28 cellular contexts compared by ENCODE assay signal in the genomic region with DNA sequence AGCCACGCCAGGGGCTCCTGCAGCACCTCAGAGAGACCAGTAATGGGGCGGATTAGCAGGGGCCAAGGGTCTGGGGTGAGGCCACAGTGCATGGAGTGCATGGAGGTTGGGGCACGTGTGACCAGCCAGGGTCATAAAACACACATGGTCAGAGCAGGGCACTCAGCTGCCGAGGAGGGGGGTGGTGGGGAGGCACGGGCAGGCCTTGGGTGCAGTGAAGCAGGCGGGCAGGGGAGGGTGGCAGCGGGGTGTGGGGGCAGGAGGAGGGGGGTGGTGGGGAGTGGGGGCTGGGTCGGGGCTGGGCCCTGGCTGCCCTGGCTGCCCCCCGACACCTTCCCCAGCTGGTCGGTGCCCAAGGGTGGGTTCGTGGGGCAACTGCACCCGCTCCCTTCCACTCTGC. TPM values are rescaled to one million over a fixed set of nuclear protein-coding genes. Genes with fewer than 3 reads are reported as not detected.
"Had no signal": no experiment of that assay in that cellular context is flagged by ENCODE, and none has a peak within 500 bp of the region (broad histone marks: within the 10 kb centered on the region; RNA-seq: fewer than 3 reads in every experiment).

No MANE protein-coding gene starts in this region.

- H3K36me3 ChIP-seq: adrenal gland, Peyer's patch had no signal

- H3K4me3 ChIP-seq: adrenal gland, body of pancreas, K562, Peyer's patch had no signal

- H3K27ac ChIP-seq: adrenal gland, body of pancreas had no signal

- H3K9me3 Mint-ChIP-seq: activated CD4-positive, alpha-beta T cell treated with anti-CD3 and anti-CD28 coated beads, Interleukin-2, amount 10 ng/mL, durations not matched to agents 24 days and 14 days; activated T-cell treated with anti-CD3 and anti-CD28 coated beads, Interleukin-2, amount 50 U/mL, for 24 hours had no signal

- DNase-seq: activated CD4-positive, alpha-beta T cell treated with anti-CD3 and anti-CD28 coated beads, Interleukin-2, amount 10 ng/mL, durations not matched to agents 24 days and 14 days; activated CD4-positive, alpha-beta T cell treated with anti-CD3 and anti-CD28 coated beads, Interleukin-2, amount 50 U/mL, for 48 hours; activated CD8-positive, alpha-beta T cell treated with anti-CD3 and anti-CD28 coated beads, Interleukin-2, amount 10 ng/mL, durations not matched to agents 7 days and 5 days; activated gamma-delta T cell; activated naive CD4-positive, alpha-beta T cell treated with Interleukin-2 at 50 U/mL for 16 hours; activated T-cell treated with anti-CD3 and anti-CD28 coated beads, Interleukin-2, amount 50 U/mL, for 24 hours; adrenal gland; body of pancreas; caudate nucleus; NCI-H1092 treated with DMSO at 0.1 percent for 48 hours; NCI-H1436; NCI-H1694; NCI-H1930; NCI-H2081 treated with DMSO at 0.1 percent for 48 hours; NCI-H345; NCI-H524 treated with DMSO at 0.1 percent for 48 hours; PC-3; Peyer's patch; Right ventricle myocardium superior; RPMI8226; SW 1271; T-helper 1 cell; T-helper 2 cell; T-helper 9 cell had no signal

- H3K27ac Mint-ChIP-seq: activated CD4-positive, alpha-beta T cell treated with anti-CD3 and anti-CD28 coated beads, Interleukin-2, amount 10 ng/mL, durations not matched to agents 24 days and 14 days; activated CD8-positive, alpha-beta T cell treated with anti-CD3 and anti-CD28 coated beads, Interleukin-2, amount 10 ng/mL, durations not matched to agents 7 days and 5 days; activated naive CD4-positive, alpha-beta T cell treated with anti-CD3 and anti-CD28 coated beads, Interleukin-2, amount 50 U/mL, for 72 hours; activated T-cell treated with anti-CD3 and anti-CD28 coated beads, Interleukin-2, amount 50 U/mL, for 24 hours; activated T-helper 2 cell treated with anti-CD3 and anti-CD28 coated beads, Interferon-gamma antibody, Interleukin-2, Interleukin-4, amounts not matched to agents 10 μg/mL and 5 μg/mL and 100 μg/mL, durations not matched to agents 14 hours and 24 hours and 36 hours had no signal

- H3K36me3 Mint-ChIP-seq: activated naive CD4-positive, alpha-beta T cell treated with anti-CD3 and anti-CD28 coated beads, Interleukin-2, amount 50 U/mL, for 72 hours had no signal

- H3K4me3 Mint-ChIP-seq: activated CD4-positive, alpha-beta T cell treated with anti-CD3 and anti-CD28 coated beads, Interleukin-2, amount 10 ng/mL, durations not matched to agents 24 days and 14 days; activated CD8-positive, alpha-beta T cell treated with anti-CD3 and anti-CD28 coated beads, Interleukin-2, amount 10 ng/mL, durations not matched to agents 7 days and 5 days; activated T-cell treated with anti-CD3 and anti-CD28 coated beads, Interleukin-2, amount 50 U/mL, for 24 hours had no signal

- H3K27me3 ChIP-seq: body of pancreas, Peyer's patch had no signal

- H3K9me3 ChIP-seq: adrenal gland, body of pancreas, Peyer's patch had no signal

- H3K4me1 ChIP-seq: adrenal gland, Peyer's patch had no signal

RNA-seq across cellular contexts. Expression of a gene that starts 23.6 kb away (rescaled TPM):
- total RNA-seq: activated CD4-positive, alpha-beta T cell treated with anti-CD3 and anti-CD28 coated beads, Interleukin-2, amount 10 ng/mL, durations not matched to agents 24 days and 14 days; activated naive CD4-positive, alpha-beta T cell treated with anti-CD3 and anti-CD28 coated beads, Interleukin-2, amount 50 U/mL, for 72 hours; activated T-helper 2 cell treated with anti-CD3 and anti-CD28 coated beads, Interferon-gamma antibody, Interleukin-2, Interleukin-4, amounts not matched to agents 10 μg/mL and 5 μg/mL and 100 μg/mL, durations not matched to agents 14 hours and 24 hours and 36 hours; body of pancreas; bronchial epithelial cell; Right ventricle myocardium superior had no signal
